29 cellular contexts compared by ENCODE assay signal in genomic region chr1:151703813-151704212, GRCh38. TPM values are rescaled to one million over a fixed set of nuclear protein-coding genes. Genes with fewer than 3 reads are reported as not detected.
"Had no signal": no experiment of that assay in that cellular context is flagged by ENCODE, and none has a peak within 500 bp of the region (broad histone marks: within the 10 kb centered on the region; RNA-seq: fewer than 3 reads in every experiment).

No MANE protein-coding gene starts in this region.

- H3K4me3 ChIP-seq: coronary artery, heart right ventricle, mucosa of descending colon, sigmoid colon, smooth muscle cell, upper lobe of right lung had no signal

- H3K4me3 Mint-ChIP-seq: activated T-cell treated with anti-CD3 and anti-CD28 coated beads, Interleukin-2, amount 50 U/mL, for 24 hours; activated T-helper 17 cell treated with anti-CD3 and anti-CD28 coated beads, Interleukin-2, amount 50 U/mL, for 72 hours; endodermal cell; T-helper 2 cell treated with Interferon-gamma antibody and Interleukin-4, amounts not matched to agents 5 μg/mL and 100 μg/mL, for 36 hours had no signal

- H3K9me3 Mint-ChIP-seq: activated naive CD4-positive, alpha-beta T cell treated with anti-CD3 and anti-CD28 coated beads, Interleukin-2, amount 50 U/mL, for 72 hours; activated T-cell treated with anti-CD3 and anti-CD28 coated beads, Interleukin-2, amount 50 U/mL, for 24 hours; activated T-helper 17 cell treated with anti-CD3 and anti-CD28 coated beads, Interleukin-2, amount 50 U/mL, for 72 hours; endodermal cell; T-helper 2 cell treated with Interferon-gamma antibody and Interleukin-4, amounts not matched to agents 5 μg/mL and 100 μg/mL, for 36 hours had no signal

- H3K27ac ChIP-seq: coronary artery, epithelial cell of prostate, heart right ventricle, sigmoid colon, upper lobe of right lung had no signal

- H3K27me3 Mint-ChIP-seq: activated T-cell treated with anti-CD3 and anti-CD28 coated beads, Interleukin-2, amount 50 U/mL, for 24 hours; activated T-helper 17 cell treated with anti-CD3 and anti-CD28 coated beads, Interleukin-2, amount 50 U/mL, for 72 hours had no signal

- ATAC-seq: activated naive CD4-positive, alpha-beta T cell treated with anti-CD3 and anti-CD28 coated beads, Interleukin-2, amount 50 U/mL, for 72 hours; activated T-helper 17 cell treated with anti-CD3 and anti-CD28 coated beads, Interleukin-2, amount 50 U/mL, for 72 hours; heart right ventricle; left colon; mucosa of descending colon; upper lobe of right lung had no signal

- H3K27ac Mint-ChIP-seq: activated naive CD4-positive, alpha-beta T cell treated with anti-CD3 and anti-CD28 coated beads, Interleukin-2, amount 50 U/mL, for 72 hours; activated T-cell treated with anti-CD3 and anti-CD28 coated beads, Interleukin-2, amount 50 U/mL, for 24 hours; activated T-helper 17 cell treated with anti-CD3 and anti-CD28 coated beads, Interleukin-2, amount 50 U/mL, for 72 hours; endodermal cell; T-helper 2 cell treated with Interferon-gamma antibody and Interleukin-4, amounts not matched to agents 5 μg/mL and 100 μg/mL, for 36 hours had no signal

- DNase-seq: activated CD4-positive, alpha-beta T cell treated with anti-CD3 and anti-CD28 coated beads, Interleukin-2, amount 50 U/mL, for 4 hours; activated CD8-positive, alpha-beta memory T cell treated with anti-CD3 and anti-CD28 coated beads for 24 hours; activated CD8-positive, alpha-beta memory T cell treated with anti-CD3 and anti-CD28 coated beads, Interleukin-2, amount 50 U/mL, for 4 hours; activated T-cell treated with anti-CD3 and anti-CD28 coated beads, Interleukin-2, amount 50 U/mL, for 24 hours; cerebellar nuclear complex; endodermal cell; heart right ventricle; islet precursor cell; left colon; mesenchymal stem cell; mucosa of descending colon; posterior cingulate gyrus; sigmoid colon; stimulated activated CD4-positive, alpha-beta T cell treated with anti-CD3 and anti-CD28 coated beads, Interleukin-15, amount 100 ng/mL, for 24 hours; stimulated activated CD8-positive, alpha-beta memory T cell treated with anti-CD3 and anti-CD28 coated beads, Interleukin-4, amount 100 ng/mL, for 48 hours; stimulated activated naive CD4-positive, alpha-beta T cell; upper lobe of right lung had no signal

- H3K27me3 ChIP-seq: heart right ventricle, sigmoid colon, upper lobe of right lung had no signal

- H3K4me1 Mint-ChIP-seq: endodermal cell had no signal

- H3K9me3 ChIP-seq: heart right ventricle, mucosa of descending colon, sigmoid colon, upper lobe of right lung had no signal

- H3K4me1 ChIP-seq: heart right ventricle, sigmoid colon, upper lobe of right lung had no signal

RNA-seq across cellular contexts. Expression of gene CELF3, which starts 12.8 kb away (rescaled TPM):
- total RNA-seq: activated naive CD4-positive, alpha-beta T cell treated with anti-CD3 and anti-CD28 coated beads, Interleukin-2, amount 50 U/mL, for 72 hours; activated T-helper 17 cell treated with anti-CD3 and anti-CD28 coated beads, Interleukin-2, amount 50 U/mL, for 72 hours; bronchial epithelial cell; fibroblast of villous mesenchyme; heart right ventricle; lower leg skin; omental fat pad; renal cortical epithelial cell; smooth muscle cell; subcutaneous adipose tissue; upper lobe of right lung had no signal

RNA-seq across cellular contexts. Expression of gene RIIAD1, which starts 17.5 kb away (rescaled TPM):
- total RNA-seq: activated naive CD4-positive, alpha-beta T cell treated with anti-CD3 and anti-CD28 coated beads, Interleukin-2, amount 50 U/mL, for 72 hours; activated T-helper 17 cell treated with anti-CD3 and anti-CD28 coated beads, Interleukin-2, amount 50 U/mL, for 72 hours; bronchial epithelial cell; endodermal cell; fibroblast of villous mesenchyme; lower leg skin; mucosa of descending colon; omental fat pad; renal cortical epithelial cell; smooth muscle cell; subcutaneous adipose tissue; upper lobe of right lung had no signal
